1 cellular context compared by ENCODE assay signal in genomic region chr9:113381909-113382411, GRCh38.
A peak's percentile ranks its signal among the peaks of the same experiment; 100 is the strongest.
TF ChIP-seq lines count a peak whose summit lies in the region.

No MANE protein-coding gene starts in this region.

TF ChIP-seq in HepG2, 621 proteins besides CTCF, POLR2A, EP300 and RAD21 (continued from another document and continues in another):
- TF ChIP-seq ZNF407 (CRISPR knock-in tag; IDR thresholded peaks at IDR 0.05; ENCODE audit: not compliant biosample characterization) (no peak), ZNF563 (CRISPR knock-in tag; IDR thresholded peaks at IDR 0.05) (no peak), PAX8 (CRISPR knock-in tag; IDR thresholded peaks at IDR 0.05; ENCODE audit: borderline replicate concordance) (no peak), NCOA1 (CRISPR knock-in tag; IDR thresholded peaks at IDR 0.05) (no peak), HHEX (CRISPR knock-in tag; IDR thresholded peaks at IDR 0.05) (no peak), ZNF367 (CRISPR knock-in tag; IDR thresholded peaks at IDR 0.05; ENCODE audit: borderline replicate concordance) (no peak), EEA1 (CRISPR knock-in tag; IDR thresholded peaks at IDR 0.05; ENCODE audit: borderline replicate concordance) (no peak), SIN3B (IDR thresholded peaks at IDR 0.05; ENCODE audit: low read length) (no peak), PTBP1 (IDR thresholded peaks at IDR 0.05; ENCODE audit: low read depth, low read length, poor library complexity, severe bottlenecking) (no peak), ARHGAP35 (CRISPR knock-in tag; IDR thresholded peaks at IDR 0.05; ENCODE audit: borderline replicate concordance) (no peak), ETV6 (CRISPR knock-in tag; conservative IDR thresholded peaks at IDR 0.05) (no peak), ARID2 (CRISPR knock-in tag; IDR thresholded peaks at IDR 0.05; ENCODE audit: borderline replicate concordance) (no peak), TCF12 (IDR thresholded peaks at IDR 0.05) (no peak), TCF12 (CRISPR knock-in tag; IDR thresholded peaks at IDR 0.05) (no peak), STAG1 (CRISPR knock-in tag; IDR thresholded peaks at IDR 0.05) (no peak), STAT6 (CRISPR knock-in tag; IDR thresholded peaks at IDR 0.05; ENCODE audit: borderline replicate concordance) (no peak), ZBTB33 (CRISPR knock-in tag; IDR thresholded peaks at IDR 0.05) (no peak), HES4 (CRISPR knock-in tag; IDR thresholded peaks at IDR 0.05; ENCODE audit: borderline replicate concordance) (no peak), RORA (CRISPR knock-in tag; IDR thresholded peaks at IDR 0.05) (no peak), ZNF570 (CRISPR knock-in tag; IDR thresholded peaks at IDR 0.05; ENCODE audit: borderline replicate concordance) (no peak), FLYWCH1 (CRISPR knock-in tag; IDR thresholded peaks at IDR 0.05) (no peak), ZNF510 (CRISPR knock-in tag; IDR thresholded peaks at IDR 0.05; ENCODE audit: low read depth) (no peak), ZNF558 (CRISPR knock-in tag; IDR thresholded peaks at IDR 0.05; ENCODE audit: borderline replicate concordance) (no peak), DR1 (CRISPR knock-in tag; IDR thresholded peaks at IDR 0.05) (no peak), DPF2 (CRISPR knock-in tag; IDR thresholded peaks at IDR 0.05; ENCODE audit: borderline replicate concordance, low read depth) (no peak), ZNF577 (CRISPR knock-in tag; IDR thresholded peaks at IDR 0.05; ENCODE audit: borderline replicate concordance, low read depth) (no peak), MATR3 (CRISPR knock-in tag; IDR thresholded peaks at IDR 0.05) (no peak), RARA (CRISPR knock-in tag; IDR thresholded peaks at IDR 0.05) (peak; percentile 89), ZNF768 (CRISPR knock-in tag; IDR thresholded peaks at IDR 0.05) (no peak), CEBPG (CRISPR knock-in tag; IDR thresholded peaks at IDR 0.05) (peak; percentile 75), ZNF331 (CRISPR knock-in tag; IDR thresholded peaks at IDR 0.05) (peak; percentile 93), TAF15 (IDR thresholded peaks at IDR 0.05; ENCODE audit: low read depth, low read length, poor library complexity, severe bottlenecking) (no peak), ZBTB10 (CRISPR knock-in tag; IDR thresholded peaks at IDR 0.05; ENCODE audit: borderline replicate concordance) (no peak), ZNF782 (CRISPR knock-in tag; IDR thresholded peaks at IDR 0.05; ENCODE audit: borderline replicate concordance) (no peak), NFIB (CRISPR knock-in tag; IDR thresholded peaks at IDR 0.05; ENCODE audit: borderline replicate concordance) (no peak), TARDBP (CRISPR knock-in tag; IDR thresholded peaks at IDR 0.05) (peak; percentile 67; the same call in 1 of the 2 replicates)
- TF ChIP-seq, protein P1, sequence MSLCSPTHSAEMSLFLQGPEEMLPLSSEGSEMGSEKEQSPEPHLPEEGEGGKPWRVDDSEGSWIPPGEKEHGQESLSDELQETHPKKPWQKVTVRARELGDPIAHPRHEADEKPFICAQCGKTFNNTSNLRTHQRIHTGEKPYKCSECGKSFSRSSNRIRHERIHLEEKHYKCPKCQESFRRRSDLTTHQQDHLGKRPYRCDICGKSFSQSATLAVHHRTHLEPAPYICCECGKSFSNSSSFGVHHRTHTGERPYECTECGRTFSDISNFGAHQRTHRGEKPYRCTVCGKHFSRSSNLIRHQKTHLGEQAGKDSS (CRISPR knock-in tag; IDR thresholded peaks at IDR 0.05; ENCODE audit: borderline replicate concordance, low read depth): no peak
- TF ChIP-seq, protein P2, sequence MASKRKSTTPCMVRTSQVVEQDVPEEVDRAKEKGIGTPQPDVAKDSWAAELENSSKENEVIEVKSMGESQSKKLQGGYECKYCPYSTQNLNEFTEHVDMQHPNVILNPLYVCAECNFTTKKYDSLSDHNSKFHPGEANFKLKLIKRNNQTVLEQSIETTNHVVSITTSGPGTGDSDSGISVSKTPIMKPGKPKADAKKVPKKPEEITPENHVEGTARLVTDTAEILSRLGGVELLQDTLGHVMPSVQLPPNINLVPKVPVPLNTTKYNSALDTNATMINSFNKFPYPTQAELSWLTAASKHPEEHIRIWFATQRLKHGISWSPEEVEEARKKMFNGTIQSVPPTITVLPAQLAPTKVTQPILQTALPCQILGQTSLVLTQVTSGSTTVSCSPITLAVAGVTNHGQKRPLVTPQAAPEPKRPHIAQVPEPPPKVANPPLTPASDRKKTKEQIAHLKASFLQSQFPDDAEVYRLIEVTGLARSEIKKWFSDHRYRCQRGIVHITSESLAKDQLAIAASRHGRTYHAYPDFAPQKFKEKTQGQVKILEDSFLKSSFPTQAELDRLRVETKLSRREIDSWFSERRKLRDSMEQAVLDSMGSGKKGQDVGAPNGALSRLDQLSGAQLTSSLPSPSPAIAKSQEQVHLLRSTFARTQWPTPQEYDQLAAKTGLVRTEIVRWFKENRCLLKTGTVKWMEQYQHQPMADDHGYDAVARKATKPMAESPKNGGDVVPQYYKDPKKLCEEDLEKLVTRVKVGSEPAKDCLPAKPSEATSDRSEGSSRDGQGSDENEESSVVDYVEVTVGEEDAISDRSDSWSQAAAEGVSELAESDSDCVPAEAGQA (IDR thresholded peaks at IDR 0.05; ENCODE audit: low read depth): no peak
- TF ChIP-seq, protein P2 (CRISPR knock-in tag; IDR thresholded peaks at IDR 0.05; ENCODE audit: borderline replicate concordance): no peak
- TF ChIP-seq, protein P3, sequence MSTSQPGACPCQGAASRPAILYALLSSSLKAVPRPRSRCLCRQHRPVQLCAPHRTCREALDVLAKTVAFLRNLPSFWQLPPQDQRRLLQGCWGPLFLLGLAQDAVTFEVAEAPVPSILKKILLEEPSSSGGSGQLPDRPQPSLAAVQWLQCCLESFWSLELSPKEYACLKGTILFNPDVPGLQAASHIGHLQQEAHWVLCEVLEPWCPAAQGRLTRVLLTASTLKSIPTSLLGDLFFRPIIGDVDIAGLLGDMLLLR (CRISPR knock-in tag; IDR thresholded peaks at IDR 0.05): no peak
